ENCODE assay signal across 14 cellular contexts in the genomic region with DNA sequence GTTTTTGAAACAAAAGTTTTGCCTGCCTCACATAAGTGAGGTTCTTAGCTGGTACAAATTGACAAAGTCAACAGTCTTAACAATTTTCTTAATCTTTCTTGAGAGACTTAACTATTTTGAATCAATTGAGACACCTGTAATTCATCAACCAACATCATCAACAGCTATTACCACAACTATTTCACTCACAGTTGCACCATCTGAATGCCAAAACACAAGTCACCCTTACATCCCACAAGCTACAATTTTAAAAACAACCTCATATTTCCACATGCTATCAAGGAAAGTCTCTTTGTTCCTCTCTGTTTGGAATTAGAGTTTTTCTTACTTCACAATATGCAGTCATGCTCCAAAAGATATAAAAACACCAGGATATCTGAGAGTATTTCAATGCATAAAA. TPM values are rescaled to one million over a fixed set of nuclear protein-coding genes. Genes with fewer than 3 reads are reported as not detected.
DNase-seq lines count a peak whose midpoint lies in the region; ATAC-seq, FAIRE-seq and TF ChIP-seq lines count a peak whose summit lies in the region.
"Had no signal": no experiment of that assay in that cellular context is flagged by ENCODE, and none has a peak within 500 bp of the region (broad histone marks: within the 10 kb centered on the region; RNA-seq: fewer than 3 reads in every experiment).

No MANE protein-coding gene starts in this region.

- no peak for TF ChIP-seq CTCF in fibroblast of mammary gland (conservative IDR thresholded peaks at IDR 0.05; ENCODE audit: control insufficient read depth, insufficient read depth, low read depth, low read length)
- no peak for TF ChIP-seq CTCF in sigmoid colon (IDR thresholded peaks at IDR 0.05)

- H3K27me3 ChIP-seq in GM23248 (replicated peaks; ENCODE audit: insufficient read depth) (no peaks in the 10 kb centered on the region), sigmoid colon (no peaks in the 10 kb centered on the region)
- H3K27me3 ChIP-seq: heart right ventricle had no signal

- TF ChIP-seq EP300 in sigmoid colon (IDR thresholded peaks at IDR 0.05), result no peak

- peaks cover 50% of the 10 kb centered on the region for H3K4me1 ChIP-seq in GM23248 (ENCODE audit: insufficient read depth)
- H3K4me1 ChIP-seq in sigmoid colon, result peaks cover 0 to 56% (median 50%) of the 10 kb centered on the region in 4 donors

- peak overlapping the region; percentile 54 for H3K4me2 ChIP-seq in GM23248 (ENCODE audit: unreplicated experiment)

- peaks cover 61% of the 10 kb centered on the region for H3F3A ChIP-seq in GM23248 (ENCODE audit: insufficient read depth)

- intact Hi-C loops in sigmoid colon (cut with DNase I), result no loop called here

- peaks cover 82% of the 10 kb centered on the region for H3K79me2 ChIP-seq in GM23248 (ENCODE audit: insufficient read depth)

- in situ Hi-C loops in GM23248 (cut with MboI), result no loop called here

- ATAC-seq in stimulated activated effector memory CD8-positive, alpha-beta T cell treated with anti-CD3 and anti-CD28 coated beads, Interleukin-12 subunit alpha, Interleukin-12 subunit beta, amount 100 ng/mL, for 72 hours, result no peak
- no peak for ATAC-seq in effector memory CD8-positive, alpha-beta T cell (replicated peaks)
- ATAC-seq: heart right ventricle had no signal

- FAIRE-seq in RCC 7860 (lab: Jason Lieb, UNC), result peak; percentile 78

- DNase-seq in GM23248 (peak; percentile 60), RCC 7860 (ENCODE audit: low spot score) (no peak), fibroblast of mammary gland (ENCODE audit: low read depth) (peak; percentile 63), sigmoid colon (no peak), EL (no peak)
- no peak for DNase-seq in stimulated activated effector memory CD8-positive, alpha-beta T cell treated with anti-CD3 and anti-CD28 coated beads, Interleukin-12 subunit alpha, Interleukin-12 subunit beta, amount 100 ng/mL, for 72 hours (ENCODE audit: low spot score in 2 of 2)
- no peak for DNase-seq in effector memory CD8-positive, alpha-beta T cell
- DNase-seq: activated CD8-positive, alpha-beta memory T cell treated with anti-CD3 and anti-CD28 coated beads, Interleukin-2, amount 50 U/mL, for 48 hours; CD8-positive, alpha-beta memory T cell; dermis blood vessel endothelial cell; heart right ventricle; NCI-H526 treated with DMSO at 0.1 percent for 48 hours; SHP77 treated with DMSO at 0.1 percent for 48 hours; stimulated activated CD4-positive, alpha-beta T cell treated with anti-CD3 and anti-CD28 coated beads, Interleukin-4, amount 100 ng/mL, for 24 hours had no signal

- H3K36me3 Mint-ChIP-seq in stimulated activated effector memory CD8-positive, alpha-beta T cell treated with anti-CD3 and anti-CD28 coated beads, Interleukin-12 subunit alpha, Interleukin-12 subunit beta, amount 100 ng/mL, for 72 hours, result peaks cover 16% of the 10 kb centered on the region
- peaks cover 20% of the 10 kb centered on the region for H3K36me3 Mint-ChIP-seq in effector memory CD8-positive, alpha-beta T cell (ENCODE audit: insufficient read depth)

- H3K4me1 Mint-ChIP-seq in stimulated activated effector memory CD8-positive, alpha-beta T cell treated with anti-CD3 and anti-CD28 coated beads, Interleukin-12 subunit alpha, Interleukin-12 subunit beta, amount 100 ng/mL, for 72 hours, result peaks cover 47% of the 10 kb centered on the region
- H3K4me1 Mint-ChIP-seq in effector memory CD8-positive, alpha-beta T cell (ENCODE audit: low read depth in 2 of 2), result peaks cover 28 to 50% of the 10 kb centered on the region in 2 donors

- peak overlapping the region; percentile 63 for H3K9ac ChIP-seq in GM23248

- H3K9me2 ChIP-seq in GM23248 (ENCODE audit: insufficient read depth), result no peaks in the 10 kb centered on the region

- H3K27ac ChIP-seq in GM23248, result peak overlapping the region; percentile 75
- peak overlapping the region in 3 of 4 donors; percentile 20 to 99 (median 69) for H3K27ac ChIP-seq in sigmoid colon

- no peak overlapping the region for H3K27ac Mint-ChIP-seq in stimulated activated effector memory CD8-positive, alpha-beta T cell treated with anti-CD3 and anti-CD28 coated beads, Interleukin-12 subunit alpha, Interleukin-12 subunit beta, amount 100 ng/mL, for 72 hours
- H3K27ac Mint-ChIP-seq in effector memory CD8-positive, alpha-beta T cell, result peak overlapping the region in 1 of 2 donors; percentile 18

- peak overlapping the region; percentile 28 for H3K4me3 ChIP-seq in GM23248
- H3K4me3 ChIP-seq in fibroblast of mammary gland (ENCODE audit: control insufficient read depth, low read depth, low read length), result no peak overlapping the region
- H3K4me3 ChIP-seq in sigmoid colon, result no peak overlapping the region
- H3K4me3 ChIP-seq: heart right ventricle had no signal

- no peaks in the 10 kb centered on the region for H3K27me3 Mint-ChIP-seq in effector memory CD8-positive, alpha-beta T cell
- H3K27me3 Mint-ChIP-seq: CD8-positive, alpha-beta memory T cell had no signal

- H3K9me3 ChIP-seq in GM23248 (ENCODE audit: low read depth) (no peaks in the 10 kb centered on the region), sigmoid colon (no peaks in the 10 kb centered on the region)
- H3K9me3 ChIP-seq: heart right ventricle had no signal

- no peaks in the 10 kb centered on the region for H3K9me3 Mint-ChIP-seq in stimulated activated effector memory CD8-positive, alpha-beta T cell treated with anti-CD3 and anti-CD28 coated beads, Interleukin-12 subunit alpha, Interleukin-12 subunit beta, amount 100 ng/mL, for 72 hours
- peaks cover 0 to 3% of the 10 kb centered on the region in 2 donors for H3K9me3 Mint-ChIP-seq in effector memory CD8-positive, alpha-beta T cell
- H3K9me3 Mint-ChIP-seq: CD8-positive, alpha-beta memory T cell had no signal

- no peak for TF ChIP-seq POLR2A in sigmoid colon (IDR thresholded peaks at IDR 0.05)

- H4K20me1 ChIP-seq in GM23248 (ENCODE audit: insufficient read depth), result no peaks in the 10 kb centered on the region; the same call in 1 of the 2 replicates

- H3K4me3 Mint-ChIP-seq in stimulated activated effector memory CD8-positive, alpha-beta T cell treated with anti-CD3 and anti-CD28 coated beads, Interleukin-12 subunit alpha, Interleukin-12 subunit beta, amount 100 ng/mL, for 72 hours, result no peak overlapping the region
- no peak overlapping the region for H3K4me3 Mint-ChIP-seq in effector memory CD8-positive, alpha-beta T cell

- H2AFZ ChIP-seq in GM23248, result no peak overlapping the region

- H3K36me3 ChIP-seq in GM23248 (ENCODE audit: low read depth) (no peaks in the 10 kb centered on the region), sigmoid colon (no peaks in the 10 kb centered on the region)
- H3K36me3 ChIP-seq: heart right ventricle had no signal

RNA-seq across cellular contexts. Expression of a gene that starts 4.9 kb away (rescaled TPM):
- total RNA-seq in GM23248 (2014; rRNA removed; shearing (Covaris generic)), result 19.1 and 21.1 TPM in 2 replicates
- polyA plus RNA-seq in GM23248 (2016; fragmentation: Nextera tagmentation; extraction: Ambion mirVana), result 6.6 and 6.8 TPM in 2 replicates
- total RNA-seq in sigmoid colon, result 10 to 100 TPM; 10.7 to 18.0 (median 15.8) TPM
- polyA plus RNA-seq in sigmoid colon, result 10 to 100 TPM in 1 of 3 donors, 1 to 10 TPM in 2; 8.4 to 14.1 (median 9.7) TPM

Comparison
In these comparisons a context has a peak if more than half of its experiments do, and no peak if none do; other contexts are left out.
1. DNase-seq: peak in GM23248 (single experiment) and fibroblast of mammary gland (single experiment); none in RCC 7860 (single experiment), sigmoid colon (single experiment), stimulated activated effector memory CD8-positive, alpha-beta T cell treated with anti-CD3 and anti-CD28 coated beads, Interleukin-12 subunit alpha, Interleukin-12 subunit beta, amount 100 ng/mL, for 72 hours (0 of 2), effector memory CD8-positive, alpha-beta T cell (0 of 3) and EL (single experiment).